ENCODE assay signal across 9 cellular contexts in the genomic region with DNA sequence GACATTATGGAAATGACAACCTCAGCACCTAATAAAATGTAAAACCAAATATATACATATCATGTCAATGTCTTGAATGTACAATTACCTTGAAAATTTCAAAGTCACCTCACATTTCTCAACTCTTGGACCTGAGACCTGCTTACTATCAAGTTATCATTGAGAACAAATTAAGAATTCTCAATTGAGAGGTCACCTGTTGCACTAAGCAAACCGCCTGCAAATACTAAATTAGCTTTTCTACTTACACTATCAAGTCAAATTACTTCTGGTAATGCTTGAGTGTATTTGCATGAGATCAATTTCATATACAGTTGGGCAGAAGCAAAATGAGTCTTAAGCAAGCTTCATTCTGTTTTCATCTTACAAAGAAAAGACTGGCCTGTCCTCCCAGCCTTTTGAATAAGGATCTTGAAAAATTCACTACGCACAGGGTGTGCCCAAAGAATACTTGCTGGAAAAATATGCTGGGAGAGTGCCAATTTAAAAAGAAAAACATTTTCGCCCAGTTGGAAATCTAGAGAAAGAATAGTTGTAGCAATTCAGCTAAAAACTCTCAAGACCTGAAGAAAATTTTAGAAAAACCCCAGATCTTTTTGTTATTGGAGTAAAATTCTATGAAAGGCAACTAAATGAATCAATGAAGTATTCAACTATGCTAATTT. TPM values are rescaled to one million over a fixed set of nuclear protein-coding genes. Genes with fewer than 3 reads are reported as not detected.
DNase-seq lines count a peak whose midpoint lies in the region; ATAC-seq lines count a peak whose summit lies in the region.
"Had no signal": no experiment of that assay in that cellular context is flagged by ENCODE, and none has a peak within 500 bp of the region (broad histone marks: within the 10 kb centered on the region; RNA-seq: fewer than 3 reads in every experiment).

No MANE protein-coding gene starts in this region.

- H3K4me1 Mint-ChIP-seq in activated CD4-positive, alpha-beta T cell treated with anti-CD3 and anti-CD28 coated beads, Interleukin-2, amount 10 ng/mL, durations not matched to agents 24 days and 14 days = peaks cover 70% of the 10 kb centered on the region

- no peaks in the 10 kb centered on the region for H3K9me3 ChIP-seq in adipocyte (ENCODE audit: control insufficient read depth, low read length)
- H3K9me3 ChIP-seq in right cardiac atrium (ENCODE audit: control insufficient read depth, low read length) = no peaks in the 10 kb centered on the region
- H3K9me3 ChIP-seq in stomach smooth muscle (ENCODE audit: control insufficient read depth in 2 of 2, low read length in 2 of 2) = no peaks in the 10 kb centered on the region

- peak overlapping the region; percentile 53 for H3K4me3 ChIP-seq in adipocyte (ENCODE audit: low read length)
- H3K4me3 ChIP-seq in right cardiac atrium (ENCODE audit: low read length) = no peak overlapping the region
- H3K4me3 ChIP-seq in stomach smooth muscle (ENCODE audit: low read length in 2 of 2) = peak overlapping the region in 1 of 2 donors; percentile 5

- H3K36me3 Mint-ChIP-seq in activated CD4-positive, alpha-beta T cell treated with anti-CD3 and anti-CD28 coated beads, Interleukin-2, amount 10 ng/mL, durations not matched to agents 24 days and 14 days (ENCODE audit: low read depth) = peaks cover 28% of the 10 kb centered on the region

- peak overlapping the region; percentile 94 for H3K27ac Mint-ChIP-seq in activated CD4-positive, alpha-beta T cell treated with anti-CD3 and anti-CD28 coated beads, Interleukin-2, amount 10 ng/mL, durations not matched to agents 24 days and 14 days

- H3K9ac ChIP-seq in adipocyte (ENCODE audit: low read length) (peak overlapping the region; percentile 40), stomach smooth muscle (ENCODE audit: low read length in 2 of 2) (no peak overlapping the region)

- 31% methylated on average over 3 of the region's 3 CpGs for WGBS in right cardiac atrium

- H3K27ac ChIP-seq in right cardiac atrium (ENCODE audit: low read length) = no peak overlapping the region
- peak overlapping the region; percentile 0 for H3K27ac ChIP-seq in stomach smooth muscle (ENCODE audit: low read length)

- H3K27me3 ChIP-seq in adipocyte (replicated peaks; ENCODE audit: control insufficient read depth, insufficient read depth, low read length) (no peaks in the 10 kb centered on the region), right cardiac atrium (ENCODE audit: control insufficient read depth, insufficient read depth) (no peaks in the 10 kb centered on the region), stomach smooth muscle (ENCODE audit: control insufficient read depth in 1 of 2, insufficient read depth in 2 of 2, low read length in 2 of 2) (no peaks in the 10 kb centered on the region)

- intact Hi-C loops in activated CD4-positive, alpha-beta T cell treated with anti-CD3 and anti-CD28 coated beads, Interleukin-2, amount 10 ng/mL, durations not matched to agents 24 days and 14 days (cut with micrococcal nuclease) = loop anchor here (1.0 to 2.0 kb wide), 3 partner anchors 22 to 37 kb away; no protein-coding TSS in a partner anchor
- intact Hi-C loops in right cardiac atrium (cut with DNase I) = no loop called here

- peak overlapping the region; percentile 61 for H3K4me3 Mint-ChIP-seq in activated CD4-positive, alpha-beta T cell treated with anti-CD3 and anti-CD28 coated beads, Interleukin-2, amount 10 ng/mL, durations not matched to agents 24 days and 14 days

- H3K36me3 ChIP-seq in adipocyte (ENCODE audit: control insufficient read depth, insufficient read depth, low read length, severe bottlenecking) (no peaks in the 10 kb centered on the region), stomach smooth muscle (ENCODE audit: control insufficient read depth in 2 of 2, insufficient read depth in 2 of 2, low read length in 2 of 2) (no peaks in the 10 kb centered on the region)

- DNase-seq in activated CD4-positive, alpha-beta T cell treated with anti-CD3 and anti-CD28 coated beads, Interleukin-2, amount 10 ng/mL, durations not matched to agents 24 days and 14 days = no peak
- DNase-seq in activated CD4-positive, alpha-beta T cell treated with anti-CD3 and anti-CD28 coated beads for 48 hours = no peak
- DNase-seq in adipocyte (ENCODE audit: low read depth) (peak; percentile 96), right cardiac atrium (no peak), NCI-H128 (lab: John Stamatoyannopoulos, UW; ENCODE audit: unreplicated experiment) (no peak)
- DNase-seq: islet precursor cell had no signal

- ATAC-seq in right cardiac atrium = peak; percentile 60 to 66
- no peak for ATAC-seq in GM21737 (IDR thresholded peaks at IDR 0.05; ENCODE audit: unreplicated experiment)
- no peak for ATAC-seq in HG02938 (IDR thresholded peaks at IDR 0.05; ENCODE audit: unreplicated experiment)

- H3K27me3 Mint-ChIP-seq in activated CD4-positive, alpha-beta T cell treated with anti-CD3 and anti-CD28 coated beads, Interleukin-2, amount 10 ng/mL, durations not matched to agents 24 days and 14 days = no peaks in the 10 kb centered on the region

- no peaks in the 10 kb centered on the region for H3K9me3 Mint-ChIP-seq in activated CD4-positive, alpha-beta T cell treated with anti-CD3 and anti-CD28 coated beads, Interleukin-2, amount 10 ng/mL, durations not matched to agents 24 days and 14 days

- peaks cover 80% of the 10 kb centered on the region for H3K4me1 ChIP-seq in adipocyte (ENCODE audit: control insufficient read depth, insufficient read depth, low read length)
- peaks cover 13% of the 10 kb centered on the region for H3K4me1 ChIP-seq in right cardiac atrium (ENCODE audit: control insufficient read depth, insufficient read depth, low read length)
- H3K4me1 ChIP-seq in stomach smooth muscle (ENCODE audit: control insufficient read depth, insufficient read depth, low read length) = peaks cover 25% of the 10 kb centered on the region

RNA-seq across cellular contexts. Expression of a gene that starts 35.7 kb away (rescaled TPM):
- 79.7 and 82.8 TPM in 2 replicates for total RNA-seq in activated CD4-positive, alpha-beta T cell treated with anti-CD3 and anti-CD28 coated beads, Interleukin-2, amount 10 ng/mL, durations not matched to agents 24 days and 14 days
- total RNA-seq in right cardiac atrium = 10 to 100 TPM; 36.2 to 53.8 (median 43.7) TPM
- 15.9 TPM for polyA plus RNA-seq in right cardiac atrium

Comparison
In these comparisons a context has a peak if more than half of its experiments do, and no peak if none do; other contexts are left out.
1. ATAC-seq: peak in right cardiac atrium (2 of 2); none in GM21737 (single experiment) and HG02938 (single experiment).